ENCODE assay signal across 17 cellular contexts in the genomic region with DNA sequence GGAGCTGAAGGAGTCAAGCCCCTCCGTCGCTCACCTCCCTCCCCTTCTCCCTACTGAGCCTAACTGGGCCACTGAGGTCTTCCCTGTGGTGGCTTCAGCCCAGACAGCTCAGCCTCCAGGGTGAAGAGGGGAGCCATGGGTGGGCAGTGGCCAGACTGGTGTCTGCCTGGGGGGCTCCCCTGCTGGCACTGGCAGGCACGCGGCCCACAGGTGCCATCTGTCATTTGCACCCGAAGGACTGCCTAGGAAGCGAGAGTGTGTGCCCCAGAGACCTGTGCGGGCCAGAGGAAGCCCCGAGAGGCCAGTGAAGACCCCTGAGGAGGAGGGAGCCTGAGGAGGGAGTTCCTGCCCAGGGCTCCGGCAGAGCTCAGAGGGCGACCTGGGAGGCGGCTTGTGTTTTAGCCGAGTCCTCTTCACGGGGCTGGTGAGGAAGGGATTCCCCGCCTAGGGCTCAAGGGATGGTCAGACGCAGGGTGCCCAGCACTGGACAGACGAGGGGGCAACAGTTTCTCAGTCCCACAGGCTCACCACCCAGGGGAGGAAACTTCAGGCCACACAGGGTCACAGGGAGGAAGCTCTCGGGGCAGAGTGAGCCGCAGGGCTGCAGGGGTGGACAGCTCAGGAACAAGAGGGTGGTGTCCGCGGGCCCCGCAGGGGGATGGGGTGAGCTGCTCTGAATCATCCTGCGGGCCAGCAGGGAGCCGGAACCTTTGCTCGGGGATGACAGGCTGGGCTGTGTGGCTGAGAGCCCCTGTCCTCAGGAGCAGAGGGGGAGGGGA.
DNase-seq lines count a peak whose midpoint lies in the region; ATAC-seq, FAIRE-seq and TF ChIP-seq lines count a peak whose summit lies in the region.
"Had no signal": no experiment of that assay in that cellular context is flagged by ENCODE, and none has a peak within 500 bp of the region (broad histone marks: within the 10 kb centered on the region; RNA-seq: fewer than 3 reads in every experiment).

No MANE protein-coding gene starts in this region.

- H3K9ac ChIP-seq in HUES48 (ENCODE audit: low read depth, low read length) (no peak overlapping the region), kidney (ENCODE audit: low read length in 2 of 2) (no peak overlapping the region)

- no peaks in the 10 kb centered on the region for H3K36me3 ChIP-seq in HUES48 (ENCODE audit: control insufficient read depth, insufficient read depth, low read length)
- H3K36me3 ChIP-seq in kidney (ENCODE audit: control insufficient read depth in 1 of 2, insufficient read depth in 2 of 2, low read length in 2 of 2) = no peaks in the 10 kb centered on the region
- H3K36me3 ChIP-seq: thyroid gland had no signal

- peak; percentile 17 for DNase-seq in activated CD4-positive, CD25-positive, alpha-beta regulatory T cell treated with anti-CD3 and anti-CD28 coated beads, Interleukin-2, amount 50 U/mL, for 72 hours
- DNase-seq in activated CD4-positive, CD25-positive, alpha-beta regulatory T cell (lab: John Stamatoyannopoulos, UW) = no peak
- DNase-seq in kidney (peak; percentile 58), retina (peak; percentile 21), NOMO-1 (lab: John Stamatoyannopoulos, UW; ENCODE audit: unreplicated experiment in 2 of 2) (no peak), NCI-H1436 (lab: John Stamatoyannopoulos, UW) (no peak)
- DNase-seq: activated gamma-delta T cell treated with Interleukin-2 at 50 U/mL for 16 hours, GOT3, mammary epithelial cell, NCI-H1092 treated with DMSO at 0.1 percent for 48 hours, PC-3, thyroid gland had no signal

- H3K9me3 ChIP-seq in HUES48 (ENCODE audit: control insufficient read depth, insufficient read depth, low read length) = no peaks in the 10 kb centered on the region
- H3K9me3 ChIP-seq in kidney (ENCODE audit: control insufficient read depth in 1 of 2, low read length in 2 of 2) = no peaks in the 10 kb centered on the region
- H3K9me3 ChIP-seq: thyroid gland had no signal

- no peak for TF ChIP-seq CTCF in kidney (IDR thresholded peaks at IDR 0.05; ENCODE audit: borderline replicate concordance, extremely low read depth, insufficient read depth)

- H3K4me1 ChIP-seq in HUES48 (ENCODE audit: control insufficient read depth, insufficient read depth, low read length) = peaks cover 8% of the 10 kb centered on the region
- H3K4me1 ChIP-seq in kidney (ENCODE audit: control insufficient read depth in 1 of 2, insufficient read depth in 1 of 2, low read depth in 1 of 2, low read length in 2 of 2) = no peaks in the 10 kb centered on the region
- H3K4me1 ChIP-seq: thyroid gland had no signal

- H3K27me3 ChIP-seq in HUES48 (ENCODE audit: control insufficient read depth, insufficient read depth, low read length) = no peaks in the 10 kb centered on the region
- H3K27me3 ChIP-seq: thyroid gland had no signal

- H3K27ac ChIP-seq in HUES48 (ENCODE audit: low read depth, low read length) = peak overlapping the region; percentile 25
- H3K27ac ChIP-seq in kidney (ENCODE audit: low read depth in 2 of 2, low read length in 2 of 2) = no peak overlapping the region
- H3K27ac ChIP-seq: 22Rv1, C4-2B, thyroid gland had no signal

- FAIRE-seq in kidney (lab: Jason Lieb, UNC) = no peak

- intact Hi-C loops in kidney (cut with DNase I) = no loop called here

- H3K4me3 ChIP-seq in HUES48 (ENCODE audit: low read depth, low read length) (no peak overlapping the region), kidney (ENCODE audit: low read length in 2 of 2) (no peak overlapping the region)
- H3K4me3 ChIP-seq: thyroid gland had no signal

- ATAC-seq in GM18907 (IDR thresholded peaks at IDR 0.05; ENCODE audit: unreplicated experiment) = no peak
- ATAC-seq: naive thymus-derived CD8-positive, alpha-beta T cell; PC-3 had no signal

Comparison
In these comparisons a context has a peak if more than half of its experiments do, and no peak if none do; other contexts are left out.
1. DNase-seq: peak in activated CD4-positive, CD25-positive, alpha-beta regulatory T cell treated with anti-CD3 and anti-CD28 coated beads, Interleukin-2, amount 50 U/mL, for 72 hours (single experiment), kidney (single experiment) and retina (single experiment); none in activated CD4-positive, CD25-positive, alpha-beta regulatory T cell (0 of 4), NOMO-1 (0 of 2) and NCI-H1436 (single experiment).